ENCODE assay signal across 25 cellular contexts in the genomic region with DNA sequence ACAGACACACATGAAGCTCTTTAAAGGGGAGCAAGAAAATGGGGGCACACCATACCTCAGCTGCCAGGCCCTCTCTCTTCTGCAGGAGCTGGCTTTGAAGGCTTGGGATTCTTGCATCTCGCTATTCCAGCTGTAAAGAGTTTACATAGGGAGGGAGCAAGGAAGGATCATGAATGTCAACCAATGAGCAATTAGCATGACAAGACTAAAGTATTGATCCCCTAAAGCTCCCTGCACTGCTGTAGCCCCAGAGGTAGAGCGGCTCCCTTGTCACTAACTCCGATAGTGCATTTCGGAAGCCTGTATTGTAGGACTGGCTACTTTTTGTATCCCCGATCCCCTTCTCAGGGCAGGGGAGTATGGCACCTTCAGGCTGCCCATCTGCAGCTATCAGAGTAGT.
"Had no signal": no experiment of that assay in that cellular context is flagged by ENCODE, and none has a peak within 500 bp of the region (broad histone marks: within the 10 kb centered on the region; RNA-seq: fewer than 3 reads in every experiment).

No MANE protein-coding gene starts in this region.

- H3K4me1 ChIP-seq: breast epithelium, colonic mucosa, gastroesophageal sphincter, heart left ventricle, parathyroid adenoma, testis had no signal

- DNase-seq: activated CD4-positive, alpha-beta T cell treated with anti-CD3 and anti-CD28 coated beads for 4 hours; activated CD4-positive, alpha-beta T cell treated with anti-CD3 and anti-CD28 coated beads, Interleukin-2, amount 50 U/mL, for 48 hours; activated CD4-positive, CD25-positive, alpha-beta regulatory T cell; activated CD8-positive, alpha-beta memory T cell treated with anti-CD3 and anti-CD28 coated beads, Interleukin-2, amount 50 U/mL, for 48 hours; activated naive CD4-positive, alpha-beta T cell; activated T-cell treated with anti-CD3 and anti-CD28 coated beads, Interleukin-2, amount 50 U/mL, for 4 hours; colonic mucosa; heart left ventricle; left colon; mesendoderm; mucosa of descending colon; nephron progenitor cell; stimulated activated CD4-positive, alpha-beta T cell treated with anti-CD3 and anti-CD28 coated beads, Interleukin-2, amount 100 ng/mL, for 48 hours; stimulated activated naive CD4-positive, alpha-beta T cell; SW 1271; T-helper 17 cell; testis had no signal

- H3K27ac ChIP-seq: breast epithelium, colonic mucosa, gastroesophageal sphincter, heart left ventricle, parathyroid adenoma, testis had no signal

- H3K27ac Mint-ChIP-seq: activated naive CD8-positive, alpha-beta T cell; activated T-helper 2 cell treated with anti-CD3 and anti-CD28 coated beads, Interferon-gamma antibody, Interleukin-2, Interleukin-4, amounts not matched to agents 10 μg/mL and 5 μg/mL and 100 μg/mL, durations not matched to agents 14 hours and 24 hours and 36 hours; nephron progenitor cell had no signal

- H3K9ac ChIP-seq: parathyroid adenoma had no signal

- H3K4me3 Mint-ChIP-seq: activated naive CD8-positive, alpha-beta T cell; activated T-cell treated with anti-CD3 and anti-CD28 coated beads, Interleukin-2, amount 50 U/mL, for 4 hours; central memory CD8-positive, alpha-beta T cell; nephron progenitor cell; T-helper 17 cell had no signal

- ATAC-seq: activated T-cell treated with anti-CD3 and anti-CD28 coated beads, Interleukin-2, amount 50 U/mL, for 4 hours; gastroesophageal sphincter; heart left ventricle; left colon; mucosa of descending colon; sciatic nerve; T-helper 17 cell had no signal

- H3K36me3 Mint-ChIP-seq: activated naive CD8-positive, alpha-beta T cell; type B pancreatic cell had no signal

- H3K4me3 ChIP-seq: breast epithelium, colonic mucosa, gastroesophageal sphincter, heart left ventricle, mucosa of descending colon, testis had no signal

- H3K9me3 Mint-ChIP-seq: activated T-cell treated with anti-CD3 and anti-CD28 coated beads, Interleukin-2, amount 50 U/mL, for 4 hours; activated T-helper 2 cell treated with anti-CD3 and anti-CD28 coated beads, Interferon-gamma antibody, Interleukin-2, Interleukin-4, amounts not matched to agents 10 μg/mL and 5 μg/mL and 100 μg/mL, durations not matched to agents 14 hours and 24 hours and 36 hours; nephron progenitor cell; type B pancreatic cell had no signal

- H3K27me3 Mint-ChIP-seq: activated naive CD8-positive, alpha-beta T cell; central memory CD8-positive, alpha-beta T cell; T-helper 17 cell; type B pancreatic cell had no signal

- H3K4me1 Mint-ChIP-seq: central memory CD8-positive, alpha-beta T cell; T-helper 17 cell had no signal

- H3K9me3 ChIP-seq: breast epithelium, colonic mucosa, gastroesophageal sphincter, heart left ventricle, mucosa of descending colon, testis had no signal

- H3K27me3 ChIP-seq: breast epithelium, colonic mucosa, gastroesophageal sphincter, testis had no signal

- H3K36me3 ChIP-seq: breast epithelium, colonic mucosa, gastroesophageal sphincter, heart left ventricle had no signal
